ENCODE assay signal across 8 cellular contexts in the genomic region with DNA sequence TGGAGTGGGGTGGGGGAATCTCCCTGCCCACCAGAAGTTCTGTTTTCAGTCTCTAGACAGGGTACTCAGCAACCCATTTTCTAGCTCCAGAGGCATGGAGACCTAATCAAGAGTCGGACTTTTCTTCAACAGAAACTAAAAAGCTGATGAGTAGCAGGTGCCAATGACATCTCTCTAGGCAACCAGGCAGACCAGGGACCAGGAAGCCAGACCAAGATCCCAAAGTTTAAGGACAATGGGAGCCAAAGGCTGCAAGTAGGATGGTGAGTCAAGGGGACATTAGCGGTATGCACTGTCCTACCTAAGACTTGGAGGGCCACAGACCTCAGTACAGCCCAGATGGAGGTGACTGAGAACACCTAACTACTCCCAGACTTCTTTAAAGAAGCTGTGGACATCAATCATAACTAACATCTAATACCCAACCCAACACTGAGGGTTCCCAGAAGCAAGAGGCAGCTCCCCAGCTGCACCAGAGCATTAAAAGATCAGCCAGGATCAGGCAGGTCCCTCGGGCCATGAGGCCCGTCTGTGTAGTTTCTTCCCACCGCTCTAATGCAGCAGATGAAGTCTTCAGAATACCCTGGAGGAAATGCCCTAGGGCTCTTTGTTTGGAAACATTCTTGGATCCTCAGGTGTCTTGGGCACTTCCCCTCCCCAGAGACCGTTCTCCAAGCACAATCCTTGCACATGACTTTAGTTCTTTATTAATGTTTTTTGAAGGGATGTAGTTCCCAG.
DNase-seq lines count a peak whose midpoint lies in the region; ATAC-seq and TF ChIP-seq lines count a peak whose summit lies in the region.

No MANE protein-coding gene starts in this region.

- POLR2A ChIA-PET in AG04449 (lab: Yijun Ruan, JAX), result interaction anchor here (1.4 kb wide), 1 partner anchor 176 kb away, joined by 3 read pairs; no protein-coding TSS in a partner anchor

- no peaks in the 10 kb centered on the region for H3K27me3 ChIP-seq in HL-60 (ENCODE audit: insufficient read depth, poor library complexity, severe bottlenecking)
- no peaks in the 10 kb centered on the region for H3K27me3 ChIP-seq in mucosa of rectum (ENCODE audit: control insufficient read depth in 2 of 2, insufficient read depth in 2 of 2, low read length in 2 of 2)

- ATAC-seq in GM19035 (IDR thresholded peaks at IDR 0.05; ENCODE audit: unreplicated experiment), result no peak

- no peaks in the 10 kb centered on the region for H3K9me3 ChIP-seq in mucosa of rectum (ENCODE audit: control insufficient read depth in 2 of 2, low read length in 2 of 2)

- peaks cover 14 to 17% of the 10 kb centered on the region in 2 donors for H3K36me3 ChIP-seq in mucosa of rectum (ENCODE audit: control insufficient read depth in 2 of 2, insufficient read depth in 2 of 2, low read length in 2 of 2)

- H3K4me3 ChIP-seq in AG04449 (ENCODE audit: low read depth, low read length) (peak overlapping the region; percentile 89), HL-60 (replicated peaks; ENCODE audit: insufficient read depth, low read length) (peak overlapping the region; percentile 73), cardiac fibroblast (replicated peaks in 1 of 2; ENCODE audit: low read depth in 2 of 2, low read length in 2 of 2) (peak overlapping the region; percentile 95 to 99), mucosa of rectum (ENCODE audit: low read length in 2 of 2) (peak overlapping the region; percentile 81 to 89)

- no peak for DNase-seq in AG04449 (ENCODE audit: low read depth, low spot score)
- no peak for DNase-seq in HL-60 (ENCODE audit: low read depth in 1 of 2, low spot score in 1 of 2)
- no peak for DNase-seq in cardiac fibroblast (ENCODE audit: low read depth in 2 of 2)
- no peak for DNase-seq in effector CD4-positive, alpha-beta T cell
- DNase-seq in 8988T, result no peak
- DNase-seq in RPMI8226, result no peak

- TF ChIP-seq CTCF in AG04449 (IDR thresholded peaks at IDR 0.05; ENCODE audit: insufficient read depth, low read length, missing control alignments), result no peak
- no peak for TF ChIP-seq CTCF in HL-60 (IDR thresholded peaks at IDR 0.05; ENCODE audit: insufficient read depth, low read length)
- TF ChIP-seq CTCF in cardiac fibroblast (IDR thresholded peaks at IDR 0.05; ENCODE audit: low read depth, low read length), result no peak

- peak overlapping the region; percentile 72 to 75 for H3K9ac ChIP-seq in mucosa of rectum (ENCODE audit: low read depth in 1 of 2, low read length in 2 of 2)

- H3K27ac ChIP-seq in HL-60 (replicated peaks), result peak overlapping the region; percentile 67
- peak overlapping the region in 1 of 2 donors; percentile 75 for H3K27ac ChIP-seq in mucosa of rectum (ENCODE audit: low read depth in 2 of 2, low read length in 2 of 2)

- CTCF ChIA-PET in AG04449 (lab: Yijun Ruan, JAX), result interaction anchor here (1.4 kb wide), 1 partner anchor 284 kb away, joined by 4 read pairs; no protein-coding TSS in a partner anchor

- peaks cover 4 to 15% of the 10 kb centered on the region in 2 donors for H3K4me1 ChIP-seq in mucosa of rectum (ENCODE audit: control insufficient read depth in 2 of 2, insufficient read depth in 2 of 2, low read length in 2 of 2)
